ENCODE assay signal across 1 cellular context in genomic region chr12:53984901-53985357, GRCh38.
TF ChIP-seq lines count a peak whose summit lies in the region.

Gene HOXC10 (plus strand): TSS chr12:53985146. CDS start chr12:53985260, 114 bp downstream.

TF ChIP-seq in HepG2, 621 proteins besides CTCF, POLR2A, EP300 and RAD21 (continued from another document):
- no peak for TF ChIP-seq ZNF512 (CRISPR knock-in tag; IDR thresholded peaks at IDR 0.05)
- TF ChIP-seq E2F1 (CRISPR knock-in tag; IDR thresholded peaks at IDR 0.05), result no peak
- TF ChIP-seq STAG1 (CRISPR knock-in tag; IDR thresholded peaks at IDR 0.05), result peak; percentile 74
- TF ChIP-seq CREB3 (CRISPR knock-in tag; IDR thresholded peaks at IDR 0.05), result no peak
- TF ChIP-seq TBP (CRISPR knock-in tag; IDR thresholded peaks at IDR 0.05), result no peak
- TF ChIP-seq MATR3 (CRISPR knock-in tag; IDR thresholded peaks at IDR 0.05), result no peak
- TF ChIP-seq PTBP1 (IDR thresholded peaks at IDR 0.05; ENCODE audit: low read depth, low read length, poor library complexity, severe bottlenecking), result no peak
- peak; percentile 66; the same call in 1 of the 2 replicates for TF ChIP-seq ZBTB21 (CRISPR knock-in tag; IDR thresholded peaks at IDR 0.05)
- TF ChIP-seq SOX5 (CRISPR knock-in tag; IDR thresholded peaks at IDR 0.05; ENCODE audit: borderline replicate concordance), result no peak
- peak in 1 of 2 experiments; percentile 57; a peak in 1 of 4 replicates for TF ChIP-seq NR2F1 (CRISPR knock-in tag; IDR thresholded peaks at IDR 0.05)
- no peak for TF ChIP-seq NFAT5 (CRISPR knock-in tag; IDR thresholded peaks at IDR 0.05)
- TF ChIP-seq ZNF670 (CRISPR knock-in tag; IDR thresholded peaks at IDR 0.05; ENCODE audit: borderline replicate concordance), result no peak
- TF ChIP-seq PRPF4 (IDR thresholded peaks at IDR 0.05; ENCODE audit: low read depth, low read length, poor library complexity, severe bottlenecking), result no peak
- TF ChIP-seq CCAR2 (optimal IDR thresholded peaks at IDR 0.05; ENCODE audit: low read depth, low read length), result no peak
- no peak for TF ChIP-seq ZNF652 (CRISPR knock-in tag; IDR thresholded peaks at IDR 0.05; ENCODE audit: borderline replicate concordance, low read depth)
- TF ChIP-seq EED (CRISPR knock-in tag; IDR thresholded peaks at IDR 0.05), result no peak
- no peak for TF ChIP-seq ZNF253 (CRISPR knock-in tag; IDR thresholded peaks at IDR 0.05; ENCODE audit: borderline replicate concordance)
- TF ChIP-seq ISL2 (CRISPR knock-in tag; IDR thresholded peaks at IDR 0.05), result no peak
- no peak for TF ChIP-seq ZNF331 (CRISPR knock-in tag; IDR thresholded peaks at IDR 0.05)
- TF ChIP-seq CREB1 (IDR thresholded peaks at IDR 0.05), result peak; percentile 97
- TF ChIP-seq CREB1 (CRISPR knock-in tag; IDR thresholded peaks at IDR 0.05), result peak; percentile 38; the same call in 1 of the 2 replicates
- peak; percentile 72 for TF ChIP-seq HOXA3 (CRISPR knock-in tag; IDR thresholded peaks at IDR 0.05)
- TF ChIP-seq FIP1L1 (IDR thresholded peaks at IDR 0.05; ENCODE audit: borderline replicate concordance, insufficient read depth, low read depth, low read length), result no peak
- TF ChIP-seq PBX2 (CRISPR knock-in tag; IDR thresholded peaks at IDR 0.05), result no peak
- TF ChIP-seq RARG (CRISPR knock-in tag; IDR thresholded peaks at IDR 0.05; ENCODE audit: low read depth), result no peak
- 0 out of 2 replicates have a peak, but pooled peaks have one; percentile 31 for TF ChIP-seq ZNF740 (CRISPR knock-in tag; IDR thresholded peaks at IDR 0.05)
- no peak for TF ChIP-seq ZBTB49 (CRISPR knock-in tag; IDR thresholded peaks at IDR 0.05; ENCODE audit: borderline replicate concordance)
- TF ChIP-seq CBX5 (CRISPR knock-in tag; IDR thresholded peaks at IDR 0.05; ENCODE audit: borderline replicate concordance), result peak; percentile 26; the same call in 1 of the 2 replicates
- no peak for TF ChIP-seq SMARCE1 (IDR thresholded peaks at IDR 0.05; ENCODE audit: borderline replicate concordance)
- TF ChIP-seq ZBTB33 (CRISPR knock-in tag; IDR thresholded peaks at IDR 0.05), result peak; percentile 86; the same call in 1 of the 2 replicates
- peak; percentile 52 for TF ChIP-seq NFYC (CRISPR knock-in tag; IDR thresholded peaks at IDR 0.05)
- TF ChIP-seq SMAD1 (CRISPR knock-in tag; IDR thresholded peaks at IDR 0.05; ENCODE audit: borderline replicate concordance, low read depth), result no peak
- no peak for TF ChIP-seq ZNF674 (CRISPR knock-in tag; IDR thresholded peaks at IDR 0.05; ENCODE audit: low read depth)
- no peak for TF ChIP-seq ZSCAN12 (CRISPR knock-in tag; IDR thresholded peaks at IDR 0.05)
- no peak for TF ChIP-seq SNRNP70 (IDR thresholded peaks at IDR 0.05; ENCODE audit: low read depth, low read length)
